ENCODE assay signal across 8 cellular contexts in genomic region chr10:100346765-100347567, GRCh38. TPM values are rescaled to one million over a fixed set of nuclear protein-coding genes. Genes with fewer than 3 reads are reported as not detected.
A peak's percentile ranks its signal among the peaks of the same experiment; 100 is the strongest.
DNase-seq lines count a peak whose midpoint lies in the region; ATAC-seq lines count a peak whose summit lies in the region.

TSS of gene SCD (plus strand) at chr10:100347233. CDS start at chr10:100347505, 272 bp downstream.

- DNase-seq in CMK (ENCODE audit: low read depth) (peak; percentile 95), HT-29 (ENCODE audit: low spot score) (peak; percentile 93), medulla oblongata (ENCODE audit: extremely low spot score) (peak; percentile 98)
- DNase-seq in NK-92 treated with Interleukin-12 subunit alpha and Interleukin-12 subunit beta, amount 100 ng/mL, for 24 hours (lab: John Stamatoyannopoulos, UW) = peak; percentile 85
- peak; percentile 89 for DNase-seq in activated CD8-positive, alpha-beta memory T cell treated with anti-CD3 and anti-CD28 coated beads for 24 hours
- DNase-seq in effector memory CD4-positive, alpha-beta T cell = peak; percentile 69 to 71 (median 71)
- DNase-seq in stimulated activated CD4-positive, alpha-beta T cell treated with anti-CD3 and anti-CD28 coated beads, TNF-alpha, amount 100 ng/mL, for 48 hours (ENCODE audit: low read depth in 3 of 3) = peak; percentile 71 to 84 (median 81)

- peak within 1 kb of the TSS; percentile 28 for H3K27ac ChIP-seq in effector memory CD4-positive, alpha-beta T cell (ENCODE audit: insufficient read depth, low read length, poor library complexity, severe bottlenecking)

- H3K27me3 ChIP-seq in effector memory CD4-positive, alpha-beta T cell (replicated peaks; ENCODE audit: control insufficient read depth, insufficient read depth, low read length, poor library complexity, severe bottlenecking) = no peaks in the 10 kb centered on the region

- H3K4me1 ChIP-seq in effector memory CD4-positive, alpha-beta T cell (ENCODE audit: control insufficient read depth, insufficient read depth, low read length, poor library complexity, severe bottlenecking) = peaks cover 14% of the 10 kb centered on the region

- H3K4me3 ChIP-seq in effector memory CD4-positive, alpha-beta T cell (ENCODE audit: insufficient read depth, low read depth, low read length, poor library complexity, severe bottlenecking) = peak within 1 kb of the TSS; percentile 57

- H3K9me3 ChIP-seq in effector memory CD4-positive, alpha-beta T cell (ENCODE audit: control insufficient read depth, low read length) = no peaks in the 10 kb centered on the region

- no peaks in the 10 kb centered on the region for H3K36me3 ChIP-seq in effector memory CD4-positive, alpha-beta T cell (ENCODE audit: control insufficient read depth, insufficient read depth, low read length)

- peak; percentile 82 for ATAC-seq in GM21360 (IDR thresholded peaks at IDR 0.05; ENCODE audit: unreplicated experiment)

RNA-seq across cellular contexts. Expression of gene SCD, which starts in this region (rescaled TPM):
- total RNA-seq in HT-29 (2014; rRNA removed; shearing (Covaris generic)) = 253 and 267 TPM in 2 replicates

Comparison
In these comparisons a context has a peak if more than half of its experiments do, and no peak if none do; other contexts are left out.
1. Peak in every context shown above with its lines: DNase-seq, ATAC-seq, H3K4me3 ChIP-seq and H3K27ac ChIP-seq.